29 cellular contexts compared by ENCODE assay signal in the genomic region with DNA sequence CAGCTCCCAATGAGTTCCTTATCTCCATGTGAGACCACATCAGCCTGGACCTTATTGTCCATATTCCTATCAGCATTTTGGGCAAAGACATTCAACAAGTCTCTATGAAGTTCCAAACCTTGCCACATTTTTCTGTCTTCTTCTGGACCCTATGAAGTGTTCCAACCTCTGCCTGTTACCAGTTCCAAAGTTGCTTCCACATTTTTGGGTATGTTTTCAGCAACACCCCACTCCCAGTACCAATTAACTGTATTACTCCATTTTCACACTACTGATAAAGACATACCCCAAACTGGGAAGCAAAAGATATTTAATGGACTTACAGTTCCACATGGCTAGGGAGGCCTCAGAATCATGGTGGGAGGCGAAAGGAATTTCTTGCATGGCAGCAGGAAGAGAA.
"Had no signal": no experiment of that assay in that cellular context is flagged by ENCODE, and none has a peak within 500 bp of the region (broad histone marks: within the 10 kb centered on the region; RNA-seq: fewer than 3 reads in every experiment).

No MANE protein-coding gene starts in this region.

- ATAC-seq: stimulated activated effector memory CD8-positive, alpha-beta T cell treated with anti-CD3 and anti-CD28 coated beads, Interleukin-12 subunit alpha, Interleukin-12 subunit beta, amount 100 ng/mL, for 72 hours; stimulated activated memory B cell treated with anti-CD40 and anti-IgM and Interleukin-4, amounts not matched to agents 10 μg/mL and 1 μg/mL and 100 μg/mL, for 72 hours; stimulated activated naive B cell treated with anti-CD40 and anti-IgM and Interleukin-4, amounts not matched to agents 10 μg/mL and 1 μg/mL and 100 μg/mL, for 72 hours; stimulated activated naive CD8-positive, alpha-beta T cell treated with anti-CD3 and anti-CD28 coated beads, Interleukin-15, amount 100 ng/mL, for 72 hours; stimulated activated naive CD8-positive, alpha-beta T cell treated with anti-CD3 and anti-CD28 coated beads, Interleukin-15, Interleukin-2, amounts not matched to agents 100 U/mL and 50 U/mL, for 24 hours; upper lobe of right lung had no signal

- H3K27ac ChIP-seq: stomach, suprapubic skin, testis, thoracic aorta, thyroid gland, tibial artery, tibial nerve, transverse colon, upper lobe of left lung, upper lobe of right lung, uterus, vagina had no signal

- H3K4me1 ChIP-seq: stomach, suprapubic skin, testis, thyroid gland, tibial artery, tibial nerve, transverse colon, upper lobe of left lung, upper lobe of right lung, uterus, vagina had no signal

- FAIRE-seq: urothelium cell line had no signal

- H3K4me3 Mint-ChIP-seq: stimulated activated effector memory CD8-positive, alpha-beta T cell treated with anti-CD3 and anti-CD28 coated beads, Interleukin-12 subunit alpha, Interleukin-12 subunit beta, amount 100 ng/mL, for 72 hours; stimulated activated memory B cell treated with anti-CD40 and anti-IgM and Interleukin-4, amounts not matched to agents 10 μg/mL and 1 μg/mL and 100 μg/mL, for 72 hours; stimulated activated naive B cell treated with anti-CD40 and anti-IgM and Interleukin-4, amounts not matched to agents 10 μg/mL and 1 μg/mL and 100 μg/mL, for 72 hours; stimulated activated naive CD8-positive, alpha-beta T cell treated with anti-CD3 and anti-CD28 coated beads, Interleukin-15, amount 100 ng/mL, for 72 hours; stimulated activated naive CD8-positive, alpha-beta T cell treated with anti-CD3 and anti-CD28 coated beads, Interleukin-15, Interleukin-2, amounts not matched to agents 100 ng/mL and 50 ng/mL, for 24 hours; type B pancreatic cell had no signal

- H3K27me3 Mint-ChIP-seq: stimulated activated memory B cell treated with anti-CD40 and anti-IgM and Interleukin-4, amounts not matched to agents 10 μg/mL and 1 μg/mL and 100 μg/mL, for 72 hours; stimulated activated naive B cell treated with anti-CD40 and anti-IgM and Interleukin-4, amounts not matched to agents 10 μg/mL and 1 μg/mL and 100 μg/mL, for 72 hours; stimulated activated naive CD8-positive, alpha-beta T cell treated with anti-CD3 and anti-CD28 coated beads, Interleukin-15, amount 100 ng/mL, for 72 hours; stimulated activated naive CD8-positive, alpha-beta T cell treated with anti-CD3 and anti-CD28 coated beads, Interleukin-15, Interleukin-2, amounts not matched to agents 100 ng/mL and 50 ng/mL, for 24 hours; type B pancreatic cell had no signal

- DNase-seq: stimulated activated CD4-positive, alpha-beta T cell treated with anti-CD3 and anti-CD28 coated beads, Interleukin-2, amount 100 ng/mL, for 48 hours; stimulated activated CD4-positive, alpha-beta T cell treated with anti-CD3 and anti-CD28 coated beads, Interleukin-4, amount 100 ng/mL, for 1 hour; stimulated activated CD4-positive, alpha-beta T cell treated with anti-CD3 and anti-CD28 coated beads, Interleukin-4, amount 100 ng/mL, for 24 hours; stimulated activated CD4-positive, alpha-beta T cell treated with anti-CD3 and anti-CD28 coated beads, Interleukin-4, amount 100 ng/mL, for 4 hours; stimulated activated CD8-positive, alpha-beta memory T cell treated with anti-CD3 and anti-CD28 coated beads, Interleukin-4, amount 100 ng/mL, for 48 hours; stimulated activated naive B cell treated with anti-CD40 and anti-IgM and Interleukin-4, amounts not matched to agents 10 μg/mL and 1 μg/mL and 100 μg/mL, for 72 hours; stimulated activated naive CD4-positive, alpha-beta T cell; stimulated activated naive CD4-positive, alpha-beta T cell treated with Interleukin-2 at 50 U/mL for 16 hours; stimulated activated naive CD8-positive, alpha-beta T cell treated with anti-CD3 and anti-CD28 coated beads, Interleukin-15, amount 100 ng/mL, for 72 hours; stimulated activated naive CD8-positive, alpha-beta T cell treated with anti-CD3 and anti-CD28 coated beads, Interleukin-15, Interleukin-2, amounts not matched to agents 100 U/mL and 50 U/mL, for 24 hours; stomach; substantia nigra; testis; thyroid gland; tibial artery; transverse colon; trophoblast cell; upper lobe of left lung; upper lobe of right lung; uterus had no signal

- H3K36me3 ChIP-seq: stomach, suprapubic skin, thoracic aorta, thyroid gland, tibial artery, tibial nerve, transverse colon, upper lobe of left lung, upper lobe of right lung, uterus, vagina had no signal

- H3K27ac Mint-ChIP-seq: stimulated activated effector memory CD8-positive, alpha-beta T cell treated with anti-CD3 and anti-CD28 coated beads, Interleukin-12 subunit alpha, Interleukin-12 subunit beta, amount 100 ng/mL, for 72 hours; stimulated activated memory B cell treated with anti-CD40 and anti-IgM and Interleukin-4, amounts not matched to agents 10 μg/mL and 1 μg/mL and 100 μg/mL, for 72 hours; stimulated activated naive B cell treated with anti-CD40 and anti-IgM and Interleukin-4, amounts not matched to agents 10 μg/mL and 1 μg/mL and 100 μg/mL, for 72 hours; stimulated activated naive CD8-positive, alpha-beta T cell treated with anti-CD3 and anti-CD28 coated beads, Interleukin-15, Interleukin-2, amounts not matched to agents 100 ng/mL and 50 ng/mL, for 24 hours; type B pancreatic cell had no signal

- H3K9me3 ChIP-seq: testis, thoracic aorta, thyroid gland, upper lobe of right lung, uterus, vagina had no signal

- H3K27me3 ChIP-seq: stomach, suprapubic skin, testis, thyroid gland, tibial artery, tibial nerve, transverse colon, upper lobe of left lung, upper lobe of right lung, uterus, vagina had no signal

- H3K36me3 Mint-ChIP-seq: stimulated activated effector memory CD8-positive, alpha-beta T cell treated with anti-CD3 and anti-CD28 coated beads, Interleukin-12 subunit alpha, Interleukin-12 subunit beta, amount 100 ng/mL, for 72 hours; stimulated activated memory B cell treated with anti-CD40 and anti-IgM and Interleukin-4, amounts not matched to agents 10 μg/mL and 1 μg/mL and 100 μg/mL, for 72 hours; stimulated activated naive B cell treated with anti-CD40 and anti-IgM and Interleukin-4, amounts not matched to agents 10 μg/mL and 1 μg/mL and 100 μg/mL, for 72 hours; type B pancreatic cell had no signal

- H3K4me3 ChIP-seq: stomach, suprapubic skin, testis, thoracic aorta, thyroid gland, tibial artery, tibial nerve, transverse colon, upper lobe of left lung, upper lobe of right lung, uterus, vagina had no signal

- H3K4me1 Mint-ChIP-seq: stimulated activated effector memory CD8-positive, alpha-beta T cell treated with anti-CD3 and anti-CD28 coated beads, Interleukin-12 subunit alpha, Interleukin-12 subunit beta, amount 100 ng/mL, for 72 hours; stimulated activated memory B cell treated with anti-CD40 and anti-IgM and Interleukin-4, amounts not matched to agents 10 μg/mL and 1 μg/mL and 100 μg/mL, for 72 hours; stimulated activated naive B cell treated with anti-CD40 and anti-IgM and Interleukin-4, amounts not matched to agents 10 μg/mL and 1 μg/mL and 100 μg/mL, for 72 hours; stimulated activated naive CD8-positive, alpha-beta T cell treated with anti-CD3 and anti-CD28 coated beads, Interleukin-15, amount 100 ng/mL, for 72 hours had no signal
